In the genomic region with DNA sequence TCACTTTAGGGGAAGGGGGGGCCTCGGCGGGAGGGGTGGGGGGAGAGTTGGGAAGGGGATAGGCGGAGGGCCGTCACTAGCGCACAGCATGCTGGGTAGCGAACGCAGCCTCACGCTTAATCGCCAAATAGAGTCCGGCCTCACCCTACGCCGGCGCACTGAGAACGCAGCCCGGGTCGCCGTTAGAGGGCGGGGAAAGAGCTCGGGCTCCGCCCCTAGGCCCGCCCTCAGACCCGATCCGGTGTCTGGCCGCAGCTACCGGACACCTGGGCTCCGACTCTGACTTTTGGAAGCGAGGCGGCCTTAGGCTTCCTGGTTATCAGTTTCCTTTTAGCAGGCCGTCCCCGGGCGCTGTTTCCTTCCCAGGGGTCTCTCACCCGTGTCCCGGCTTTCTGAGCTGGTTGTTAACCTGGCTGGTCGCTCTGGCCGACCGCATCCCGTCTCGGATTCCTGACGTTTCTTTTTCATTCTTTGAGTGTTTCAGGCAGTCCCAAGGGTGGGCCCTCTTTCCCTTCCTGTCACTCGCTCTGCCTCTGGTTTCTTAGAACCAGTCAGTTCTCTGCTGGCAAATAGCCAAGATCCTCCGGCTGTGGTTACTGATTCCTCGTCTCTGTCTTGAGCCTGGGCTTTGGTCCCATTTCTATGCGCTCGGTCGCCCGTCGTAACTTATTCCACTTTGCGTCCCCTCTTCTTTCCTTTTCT, we compare ENCODE assay signal across 8 cellular contexts. TPM values are rescaled to one million over a fixed set of nuclear protein-coding genes. Genes with fewer than 3 reads are reported as not detected.
A peak's percentile ranks its signal among the peaks of the same experiment; 100 is the strongest.
DNase-seq lines count a peak whose midpoint lies in the region; ATAC-seq and TF ChIP-seq lines count a peak whose summit lies in the region.

No MANE protein-coding gene starts in this region.

- DNase-seq in ELR (ENCODE audit: low read depth) (peak; percentile 98), H7 (peak; percentile 96), RWPE2 (ENCODE audit: low spot score) (peak; percentile 98), fibroblast of the conjunctiva (ENCODE audit: low read depth) (peak; percentile 95), nephron progenitor cell (peak; percentile 93)
- peak; percentile 97 for DNase-seq in activated effector memory CD4-positive, alpha-beta T cell treated with anti-CD3 and anti-CD28 coated beads, Interleukin-2, amount 50 U/mL, for 16 hours

- H3K4me3 ChIP-seq in H7 (ENCODE audit: insufficient read depth, low read depth, low read length) (peak overlapping the region; percentile 93), Loucy (ENCODE audit: low read length, poor library complexity, severe bottlenecking) (peak overlapping the region; percentile 82), RWPE2 (ENCODE audit: severe bottlenecking) (peak overlapping the region; percentile 81)

- peak overlapping the region; percentile 94 for H2AFZ ChIP-seq in Loucy (ENCODE audit: low read length)

- peaks cover 42% of the 10 kb centered on the region for H3K4me1 ChIP-seq in Loucy (ENCODE audit: insufficient read depth, low read length, poor library complexity, severe bottlenecking)
- H3K4me1 ChIP-seq in RWPE2 (ENCODE audit: insufficient read depth, poor library complexity, severe bottlenecking), result peaks cover 28% of the 10 kb centered on the region

- TF ChIP-seq CTCF in Loucy (conservative IDR thresholded peaks at IDR 0.05; ENCODE audit: low read length) (no peak), RWPE2 (IDR thresholded peaks at IDR 0.05; ENCODE audit: poor library complexity, severe bottlenecking) (no peak), nephron progenitor cell (IDR thresholded peaks at IDR 0.05) (no peak)

- H3K4me2 ChIP-seq in Loucy (ENCODE audit: low read depth, low read length, poor library complexity, severe bottlenecking), result peak overlapping the region; percentile 93

- H3K4me3 Mint-ChIP-seq in nephron progenitor cell, result peak overlapping the region; percentile 93
- peak overlapping the region; percentile 98 for H3K4me3 Mint-ChIP-seq in stimulated activated naive CD8-positive, alpha-beta T cell treated with anti-CD3 and anti-CD28 coated beads, Interleukin-15, Interleukin-2, amounts not matched to agents 100 ng/mL and 50 ng/mL, for 24 hours

- peaks cover 6% of the 10 kb centered on the region; the same call in 1 of the 2 replicates for H3F3A ChIP-seq in Loucy (ENCODE audit: low read depth)

- peak overlapping the region; percentile 98 for H3K9ac ChIP-seq in Loucy (ENCODE audit: low read depth, low read length, poor library complexity, severe bottlenecking)

- H3K79me2 ChIP-seq in Loucy (ENCODE audit: insufficient read depth, low read length), result peaks cover 55% of the 10 kb centered on the region

- H3K27ac Mint-ChIP-seq in nephron progenitor cell, result peak overlapping the region; percentile 99
- peak overlapping the region; percentile 95 for H3K27ac Mint-ChIP-seq in stimulated activated naive CD8-positive, alpha-beta T cell treated with anti-CD3 and anti-CD28 coated beads, Interleukin-15, Interleukin-2, amounts not matched to agents 100 ng/mL and 50 ng/mL, for 24 hours

- no peaks in the 10 kb centered on the region; the same call in 1 of the 2 replicates for H3K36me3 ChIP-seq in H7 (replicated peaks; ENCODE audit: control insufficient read depth, insufficient read depth, low read length)
- no peaks in the 10 kb centered on the region for H3K36me3 ChIP-seq in Loucy (ENCODE audit: insufficient read depth, low read length)
- peaks cover 25% of the 10 kb centered on the region for H3K36me3 ChIP-seq in RWPE2 (ENCODE audit: low read depth)

- H3K27me3 ChIP-seq in H7 (ENCODE audit: control insufficient read depth, insufficient read depth, low read length), result no peaks in the 10 kb centered on the region
- H3K27me3 ChIP-seq in Loucy (ENCODE audit: insufficient read depth, low read length, poor library complexity, severe bottlenecking), result peaks cover 5% of the 10 kb centered on the region
- H3K27me3 ChIP-seq in RWPE2 (ENCODE audit: insufficient read depth, poor library complexity, severe bottlenecking), result no peaks in the 10 kb centered on the region

- H3K4me1 Mint-ChIP-seq in nephron progenitor cell, result peaks cover 32% of the 10 kb centered on the region
- H3K4me1 Mint-ChIP-seq in stimulated activated naive CD8-positive, alpha-beta T cell treated with anti-CD3 and anti-CD28 coated beads, Interleukin-15, Interleukin-2, amounts not matched to agents 100 ng/mL and 50 ng/mL, for 24 hours (ENCODE audit: low read depth), result peaks cover 58% of the 10 kb centered on the region

- peak overlapping the region; percentile 95 for H3K27ac ChIP-seq in RWPE2 (ENCODE audit: poor library complexity, severe bottlenecking)

- no peaks in the 10 kb centered on the region for H3K9me3 ChIP-seq in Loucy (ENCODE audit: insufficient read depth, low read depth, low read length)
- H3K9me3 ChIP-seq in RWPE2 (ENCODE audit: severe bottlenecking), result no peaks in the 10 kb centered on the region

- no peaks in the 10 kb centered on the region for H3K9me2 ChIP-seq in Loucy (replicated peaks; ENCODE audit: low read depth, low read length)

- peak; percentile 92 for ATAC-seq in RWPE2 (ENCODE audit: low read depth)

- H4K20me1 ChIP-seq in Loucy (ENCODE audit: insufficient read depth, low read length, poor library complexity, severe bottlenecking), result peaks cover 42% of the 10 kb centered on the region

- peaks cover 3% of the 10 kb centered on the region for H3K9me3 Mint-ChIP-seq in nephron progenitor cell
- no peaks in the 10 kb centered on the region for H3K9me3 Mint-ChIP-seq in stimulated activated naive CD8-positive, alpha-beta T cell treated with anti-CD3 and anti-CD28 coated beads, Interleukin-15, Interleukin-2, amounts not matched to agents 100 ng/mL and 50 ng/mL, for 24 hours

- H3K36me3 Mint-ChIP-seq in nephron progenitor cell (ENCODE audit: low read depth), result peaks cover 19% of the 10 kb centered on the region
- peaks cover 3% of the 10 kb centered on the region for H3K36me3 Mint-ChIP-seq in stimulated activated naive CD8-positive, alpha-beta T cell treated with anti-CD3 and anti-CD28 coated beads, Interleukin-15, Interleukin-2, amounts not matched to agents 100 ng/mL and 50 ng/mL, for 24 hours (ENCODE audit: low read depth)

- H3K27me3 Mint-ChIP-seq in nephron progenitor cell (ENCODE audit: low read depth, poor library complexity), result no peaks in the 10 kb centered on the region
- H3K27me3 Mint-ChIP-seq in stimulated activated naive CD8-positive, alpha-beta T cell treated with anti-CD3 and anti-CD28 coated beads, Interleukin-15, Interleukin-2, amounts not matched to agents 100 ng/mL and 50 ng/mL, for 24 hours, result no peaks in the 10 kb centered on the region

RNA-seq across cellular contexts. Expression of a gene that starts 0.4 kb away (rescaled TPM):
- total RNA-seq in H7 (2014; rRNA removed; shearing (Covaris generic)), result 42.8 and 55.5 TPM in 2 replicates

RNA-seq across cellular contexts. Expression of a gene that starts 1.1 kb away (rescaled TPM):
- 2.7 and 4.1 TPM in 2 replicates for total RNA-seq in H7 (2014; rRNA removed; shearing (Covaris generic))

Comparison
In these comparisons a context has a peak if more than half of its experiments do, and no peak if none do; other contexts are left out.
1. Peak in every context shown above with its lines: DNase-seq, ATAC-seq, H3K4me3 ChIP-seq and H3K27ac ChIP-seq.